Comparison of ENCODE assay signal across 8 cellular contexts in genomic region chr1:211648980-211649934, GRCh38. TPM values are rescaled to one million over a fixed set of nuclear protein-coding genes. Genes with fewer than 3 reads are reported as not detected.
DNase-seq lines count a peak whose midpoint lies in the region; TF ChIP-seq lines count a peak whose summit lies in the region.

No MANE protein-coding gene starts in this region.

- peak; percentile 59 for TF ChIP-seq CTCF in retinal pigment epithelial cell (conservative IDR thresholded peaks at IDR 0.05; ENCODE audit: low read depth, low read length)

- no peak overlapping the region for H3K4me3 ChIP-seq in retinal pigment epithelial cell (ENCODE audit: low read length)

- DNase-seq in activated T-cell treated with anti-CD3 and anti-CD28 coated beads for 24 hours (ENCODE audit: low read depth) (peak; percentile 9), activated T-cell treated with anti-CD3 and anti-CD28 coated beads for 4 hours (no peak), NCI-H524 treated with DMSO at 0.1 percent for 48 hours (lab: John Stamatoyannopoulos, UW) (peak; percentile 1), dermis blood vessel endothelial cell (peak; percentile 77), retinal pigment epithelial cell (ENCODE audit: low read depth) (no peak), NCI-H128 (lab: John Stamatoyannopoulos, UW; ENCODE audit: unreplicated experiment) (no peak), KBM-7 (no peak)
- DNase-seq in stimulated activated naive CD4-positive, alpha-beta T cell (lab: John Stamatoyannopoulos, UW): no peak

- in situ Hi-C loops in KBM-7 (cut with MboI; ENCODE audit: low pct_unique_long_range_greater_than_20kb, low sequenced_read_pairs): no loop called here

RNA-seq across cellular contexts. Expression of gene NEK2, which starts 26.2 kb away (rescaled TPM):
- total RNA-seq in dermis blood vessel endothelial cell: 7.1 and 48.8 TPM in 2 replicates

Comparison
In these comparisons a context has a peak if more than half of its experiments do, and no peak if none do; other contexts are left out.
1. DNase-seq: peak in activated T-cell treated with anti-CD3 and anti-CD28 coated beads for 24 hours (single experiment), NCI-H524 treated with DMSO at 0.1 percent for 48 hours (single experiment) and dermis blood vessel endothelial cell (single experiment); none in activated T-cell treated with anti-CD3 and anti-CD28 coated beads for 4 hours (single experiment), retinal pigment epithelial cell (single experiment), stimulated activated naive CD4-positive, alpha-beta T cell (0 of 6), NCI-H128 (single experiment) and KBM-7 (single experiment).